ENCODE assay signal across 24 cellular contexts in genomic region chrX:115693476-115693875, GRCh38.
"Had no signal": no experiment of that assay in that cellular context is flagged by ENCODE, and none has a peak within 500 bp of the region (broad histone marks: within the 10 kb centered on the region; RNA-seq: fewer than 3 reads in every experiment).

No MANE protein-coding gene starts in this region.

- H3K4me1 ChIP-seq: esophagus squamous epithelium, gastroesophageal sphincter, left ventricle myocardium inferior, lower lobe of right lung, pancreas had no signal

- H3K4me3 Mint-ChIP-seq: dendritic cell treated with granulocyte-macrophage colony-stimulating factor and Interleukin-4, amounts not matched to agents 40 ng/mL and 50 ng/mL, for 4 days; effector memory CD8-positive, alpha-beta T cell; memory B cell; mesothelial cell of epicardium; natural killer cell; neural crest cell; type B pancreatic cell had no signal

- H3K4me2 ChIP-seq: hepatocyte had no signal

- H3K9me3 Mint-ChIP-seq: dendritic cell treated with granulocyte-macrophage colony-stimulating factor and Interleukin-4, amounts not matched to agents 40 ng/mL and 50 ng/mL, for 4 days; effector memory CD8-positive, alpha-beta T cell; memory B cell; natural killer cell; neural crest cell; type B pancreatic cell had no signal

- H3K79me2 ChIP-seq: hepatocyte had no signal

- H3K36me3 Mint-ChIP-seq: memory B cell, mesothelial cell of epicardium, natural killer cell, type B pancreatic cell had no signal

- H3K36me3 ChIP-seq: esophagus squamous epithelium, gastroesophageal sphincter, left ventricle myocardium inferior, lower lobe of right lung, pancreas, stomach had no signal

- H3K27me3 ChIP-seq: esophagus squamous epithelium, gastroesophageal sphincter, hepatocyte had no signal

- H3K27ac ChIP-seq: esophagus squamous epithelium, gastroesophageal sphincter, hepatocyte, left ventricle myocardium inferior, lower lobe of right lung, pancreas, stomach had no signal

- H3K4me3 ChIP-seq: esophagus squamous epithelium, gastroesophageal sphincter, hepatocyte, left ventricle myocardium inferior, lower lobe of right lung, pancreas, stomach had no signal

- H3K9me3 ChIP-seq: esophagus squamous epithelium, gastroesophageal sphincter, left ventricle myocardium inferior, lower lobe of right lung, pancreas, stomach had no signal

- H3K27ac Mint-ChIP-seq: dendritic cell treated with granulocyte-macrophage colony-stimulating factor and Interleukin-4, amounts not matched to agents 40 ng/mL and 50 ng/mL, for 4 days; effector memory CD8-positive, alpha-beta T cell; memory B cell; mesothelial cell of epicardium; natural killer cell; type B pancreatic cell had no signal

- DNase-seq: effector memory CD8-positive, alpha-beta T cell; esophagus squamous epithelium; foreskin fibroblast; head of caudate nucleus; kidney; left cardiac atrium; left ventricle myocardium inferior; lower lobe of right lung; natural killer cell; nucleus accumbens; pancreas; right cardiac atrium; small intestine; stimulated activated CD4-positive, alpha-beta T cell treated with anti-CD3 and anti-CD28 coated beads, Interleukin-12 subunit alpha, Interleukin-12 subunit beta, amount 100 ng/mL, for 4 hours; stimulated activated naive CD4-positive, alpha-beta T cell; stomach; substantia nigra had no signal

- H3K4me1 Mint-ChIP-seq: memory B cell, natural killer cell had no signal

- H2AFZ ChIP-seq: hepatocyte had no signal

- H3K27me3 Mint-ChIP-seq: dendritic cell treated with granulocyte-macrophage colony-stimulating factor and Interleukin-4, amounts not matched to agents 40 ng/mL and 50 ng/mL, for 4 days; effector memory CD8-positive, alpha-beta T cell; memory B cell had no signal
